15 cellular contexts compared by ENCODE assay signal in genomic region chr7:36969376-36969775, GRCh38.
DNase-seq lines count a peak whose midpoint lies in the region; ATAC-seq and TF ChIP-seq lines count a peak whose summit lies in the region.
"Had no signal": no experiment of that assay in that cellular context is flagged by ENCODE, and none has a peak within 500 bp of the region (broad histone marks: within the 10 kb centered on the region; RNA-seq: fewer than 3 reads in every experiment).

No MANE protein-coding gene starts in this region.

- no peaks in the 10 kb centered on the region for H3K36me3 ChIP-seq in upper lobe of right lung
- H3K36me3 ChIP-seq: breast epithelium, HAP-1, neural progenitor cell had no signal

- TF ChIP-seq CTCF in upper lobe of right lung (IDR thresholded peaks at IDR 0.05): no peak

- ATAC-seq in stimulated activated naive CD8-positive, alpha-beta T cell treated with anti-CD3 and anti-CD28 coated beads, Interleukin-15, amount 100 ng/mL, for 72 hours: peak; percentile 79
- ATAC-seq in stimulated activated naive CD8-positive, alpha-beta T cell treated with anti-CD3 and anti-CD28 coated beads, Interleukin-15, Interleukin-2, amounts not matched to agents 100 U/mL and 50 U/mL, for 24 hours: no peak
- ATAC-seq in upper lobe of right lung (peak; percentile 89), GM19328 (IDR thresholded peaks at IDR 0.05; ENCODE audit: unreplicated experiment) (no peak), GM21515 (IDR thresholded peaks at IDR 0.05; ENCODE audit: unreplicated experiment) (no peak)

- peaks cover 6 to 15% of the 10 kb centered on the region in 2 donors for H3K9me3 Mint-ChIP-seq in stimulated activated naive CD8-positive, alpha-beta T cell treated with anti-CD3 and anti-CD28 coated beads, Interleukin-15, amount 100 ng/mL, for 72 hours
- H3K9me3 Mint-ChIP-seq: neural progenitor cell had no signal

- intact Hi-C loops in upper lobe of right lung (cut with DNase I): no loop called here

- no peak overlapping the region for H3K4me3 ChIP-seq in upper lobe of right lung
- H3K4me3 ChIP-seq: breast epithelium, HAP-1, neural progenitor cell had no signal

- H3K27me3 ChIP-seq in upper lobe of right lung: no peaks in the 10 kb centered on the region
- H3K27me3 ChIP-seq: breast epithelium, neural progenitor cell had no signal

- no peaks in the 10 kb centered on the region for H3K9me3 ChIP-seq in upper lobe of right lung
- H3K9me3 ChIP-seq: breast epithelium, HAP-1 had no signal

- H3K27ac Mint-ChIP-seq in stimulated activated naive CD8-positive, alpha-beta T cell treated with anti-CD3 and anti-CD28 coated beads, Interleukin-15, amount 100 ng/mL, for 72 hours: peak overlapping the region in 1 of 2 donors; percentile 7
- H3K27ac Mint-ChIP-seq: neural progenitor cell had no signal

- H3K4me1 Mint-ChIP-seq in stimulated activated naive CD8-positive, alpha-beta T cell treated with anti-CD3 and anti-CD28 coated beads, Interleukin-15, amount 100 ng/mL, for 72 hours: peaks cover 34% of the 10 kb centered on the region

- no peak overlapping the region for H3K4me3 Mint-ChIP-seq in stimulated activated naive CD8-positive, alpha-beta T cell treated with anti-CD3 and anti-CD28 coated beads, Interleukin-15, amount 100 ng/mL, for 72 hours
- H3K4me3 Mint-ChIP-seq: neural progenitor cell had no signal

- no peak for DNase-seq in stimulated activated naive CD8-positive, alpha-beta T cell treated with anti-CD3 and anti-CD28 coated beads, Interleukin-15, amount 100 ng/mL, for 72 hours
- DNase-seq in stimulated activated naive CD8-positive, alpha-beta T cell treated with anti-CD3 and anti-CD28 coated beads, Interleukin-15, Interleukin-2, amounts not matched to agents 100 U/mL and 50 U/mL, for 24 hours: no peak
- DNase-seq in OCI-M1 (lab: John Stamatoyannopoulos, UW): peak; percentile 63
- peak; percentile 55 for DNase-seq in dermis blood vessel endothelial cell
- no peak for DNase-seq in upper lobe of right lung
- no peak for DNase-seq in HuH-7 (ENCODE audit: low spot score)
- DNase-seq: activated CD4-positive, alpha-beta T cell treated with anti-CD3 and anti-CD28 coated beads for 48 hours; activated effector memory CD4-positive, alpha-beta T cell treated with anti-CD3 and anti-CD28 coated beads, Interleukin-2, amount 50 U/mL, for 16 hours; glutamatergic neuron; kidney glomerular epithelial cell had no signal

- peaks cover 26% of the 10 kb centered on the region for H3K4me1 ChIP-seq in upper lobe of right lung
- H3K4me1 ChIP-seq: breast epithelium, HAP-1 had no signal

- H3K27ac ChIP-seq in upper lobe of right lung: no peak overlapping the region
- H3K27ac ChIP-seq: breast epithelium, neural progenitor cell had no signal

- no peaks in the 10 kb centered on the region for H3K27me3 Mint-ChIP-seq in stimulated activated naive CD8-positive, alpha-beta T cell treated with anti-CD3 and anti-CD28 coated beads, Interleukin-15, amount 100 ng/mL, for 72 hours

Comparison
In these comparisons a context has a peak if more than half of its experiments do, and no peak if none do; other contexts are left out.
1. ATAC-seq: peak in stimulated activated naive CD8-positive, alpha-beta T cell treated with anti-CD3 and anti-CD28 coated beads, Interleukin-15, amount 100 ng/mL, for 72 hours (single experiment) and upper lobe of right lung (single experiment); none in stimulated activated naive CD8-positive, alpha-beta T cell treated with anti-CD3 and anti-CD28 coated beads, Interleukin-15, Interleukin-2, amounts not matched to agents 100 U/mL and 50 U/mL, for 24 hours (single experiment), GM19328 (single experiment) and GM21515 (single experiment).
2. DNase-seq: peak in OCI-M1 (single experiment) and dermis blood vessel endothelial cell (single experiment); none in stimulated activated naive CD8-positive, alpha-beta T cell treated with anti-CD3 and anti-CD28 coated beads, Interleukin-15, amount 100 ng/mL, for 72 hours (0 of 2), stimulated activated naive CD8-positive, alpha-beta T cell treated with anti-CD3 and anti-CD28 coated beads, Interleukin-15, Interleukin-2, amounts not matched to agents 100 U/mL and 50 U/mL, for 24 hours (single experiment), upper lobe of right lung (single experiment) and HuH-7 (single experiment).